In the genomic region with DNA sequence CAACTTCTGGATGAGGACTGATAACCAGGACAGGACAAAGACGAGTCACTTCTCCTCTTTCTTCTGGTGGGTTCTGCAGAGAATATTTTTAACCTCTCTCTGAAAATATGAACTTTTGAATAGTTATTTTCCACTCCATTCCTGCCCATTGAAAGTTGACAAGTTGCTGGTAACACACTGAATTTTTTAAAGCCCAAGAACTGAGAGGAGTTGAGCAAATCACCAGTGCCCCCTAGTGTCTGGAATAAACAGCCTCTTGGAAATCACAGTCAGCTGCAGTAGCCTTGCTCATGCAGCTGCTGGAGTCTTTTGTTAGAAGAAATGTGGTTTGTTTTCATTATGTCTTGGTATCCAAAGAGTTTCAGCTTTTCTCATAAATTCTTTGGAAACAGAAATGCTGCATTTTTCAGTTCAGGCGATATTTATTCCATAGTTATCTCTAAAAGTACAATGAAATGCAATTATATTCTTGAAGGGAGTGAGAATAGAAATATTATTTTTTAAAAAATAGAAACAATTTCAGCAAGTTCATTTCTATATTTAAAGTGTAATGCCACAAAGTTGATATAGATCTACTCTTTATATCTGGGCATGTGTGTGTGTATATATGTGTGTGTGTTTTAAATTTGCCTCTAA, we compare ENCODE assay signal across 8 cellular contexts.
DNase-seq lines count a peak whose midpoint lies in the region; ATAC-seq and TF ChIP-seq lines count a peak whose summit lies in the region.

No MANE protein-coding gene starts in this region.

- H3K27me3 ChIP-seq in H9 (ENCODE audit: insufficient read depth, low read length): no peaks in the 10 kb centered on the region
- H3K27me3 ChIP-seq in cardiac muscle cell: no peaks in the 10 kb centered on the region

- H3K9me3 Mint-ChIP-seq in H9: peaks cover 13 to 28% of the 10 kb centered on the region in 2 experiments
- H3K9me3 Mint-ChIP-seq in activated naive CD8-positive, alpha-beta T cell (ENCODE audit: low read depth): peaks cover 12% of the 10 kb centered on the region

- no peak overlapping the region for H2BK5ac ChIP-seq in H9 (ENCODE audit: insufficient read length, low read length)

- DNase-seq in G401 (ENCODE audit: low spot score) (peak; percentile 80), H9 (peak; percentile 69), NAMALWA (ENCODE audit: low spot score) (peak; percentile 84), cardiac muscle cell (ENCODE audit: low read depth in 1 of 2, low spot score in 1 of 2) (peak; percentile 83 to 95), putamen (ENCODE audit: low spot score) (peak; percentile 83), GF-D8 (lab: John Stamatoyannopoulos, UW) (no peak)

- H3T11ph ChIP-seq in H9 (ENCODE audit: low read length): no peak overlapping the region

- no peak overlapping the region for H2BK15ac ChIP-seq in H9 (ENCODE audit: low read depth, low read length)

- no peaks in the 10 kb centered on the region for H4K20me1 ChIP-seq in H9 (ENCODE audit: control insufficient read depth, insufficient read depth, insufficient read length)

- TF ChIP-seq CTCF in H9 (conservative IDR thresholded peaks at IDR 0.05) (peak; percentile 91), cardiac muscle cell (IDR thresholded peaks at IDR 0.05; ENCODE audit: low read depth, low read length) (peak; percentile 85)

- no peak overlapping the region for H3K4ac ChIP-seq in H9 (ENCODE audit: low read depth, low read length)

- no peaks in the 10 kb centered on the region for H3K79me2 ChIP-seq in H9 (ENCODE audit: insufficient read depth, low read length)

- H3K4me2 ChIP-seq in H9 (ENCODE audit: insufficient read depth, insufficient read length, low read length): no peak overlapping the region

- ATAC-seq in SK-N-SH treated with all-trans-retinoic acid at 6 μM for 48 hours: peak; percentile 96

- no peak overlapping the region for H3K4me3 Mint-ChIP-seq in H9
- no peak overlapping the region for H3K4me3 Mint-ChIP-seq in activated naive CD8-positive, alpha-beta T cell

- H3K18ac ChIP-seq in H9 (ENCODE audit: insufficient read length, low read depth, low read length): no peak overlapping the region

- peaks cover 12 to 46% (median 14%) of the 10 kb centered on the region in 3 experiments for H3K36me3 Mint-ChIP-seq in H9 (ENCODE audit: insufficient read depth in 1 of 3, low read depth in 3 of 3)
- peaks cover 6% of the 10 kb centered on the region for H3K36me3 Mint-ChIP-seq in activated naive CD8-positive, alpha-beta T cell

- no peak overlapping the region for H3K9ac ChIP-seq in H9 (ENCODE audit: extremely low read depth, insufficient read length, low read length)

- no peak overlapping the region for H4K91ac ChIP-seq in H9 (ENCODE audit: insufficient read length, low read depth, low read length)

- no peak overlapping the region for H4K5ac ChIP-seq in H9 (ENCODE audit: insufficient read length, low read depth, low read length)

- in situ Hi-C loops in G401 (cut with HindIII; ENCODE audit: low sequenced_read_pairs): no loop called here

- no CpG with 5 or more reads among the region's 2 CpGs for WGBS in H9 (ENCODE audit: extremely low coverage, insufficient read length, low lambda C conversion rate)

- H2BK20ac ChIP-seq in H9 (ENCODE audit: low read depth, low read length, poor library complexity, severe bottlenecking): no peak overlapping the region

- H3K23me2 ChIP-seq in H9 (ENCODE audit: insufficient read length, low read depth, low read length, poor library complexity, severe bottlenecking): no peaks in the 10 kb centered on the region

- no peak overlapping the region for H3K4me3 ChIP-seq in cardiac muscle cell

- no peak overlapping the region for H4K8ac ChIP-seq in H9 (replicated peaks; ENCODE audit: insufficient read length, low read depth, low read length)

- no peak overlapping the region for H3K23ac ChIP-seq in H9 (ENCODE audit: insufficient read length, low read depth, low read length)

- peak overlapping the region; percentile 79 to 89 (median 82); a peak in 2 of 7 replicates for H3K27ac Mint-ChIP-seq in H9
- H3K27ac Mint-ChIP-seq in activated naive CD8-positive, alpha-beta T cell: peak overlapping the region; percentile 43

- no peak overlapping the region for H3K56ac ChIP-seq in H9 (ENCODE audit: insufficient read length, low read depth, low read length)

- H3K14ac ChIP-seq in H9 (ENCODE audit: insufficient read depth, low read length): no peak overlapping the region

- H3K9me3 ChIP-seq in H9 (ENCODE audit: control insufficient read depth, low read depth, low read length) (peaks cover 4% of the 10 kb centered on the region), cardiac muscle cell (ENCODE audit: low read depth) (no peaks in the 10 kb centered on the region)

- H3K27ac ChIP-seq in H9 (ENCODE audit: insufficient read length, low read depth, low read length) (no peak overlapping the region), cardiac muscle cell (no peak overlapping the region)

- no peaks in the 10 kb centered on the region for H3K79me1 ChIP-seq in H9 (ENCODE audit: insufficient read depth, low read depth, low read length, poor library complexity, severe bottlenecking)

- H2BK120ac ChIP-seq in H9 (ENCODE audit: low read depth, low read length, poor library complexity, severe bottlenecking): no peak overlapping the region

- no peaks in the 10 kb centered on the region; the same call in 1 of the 2 replicates for H3K27me3 Mint-ChIP-seq in H9 (ENCODE audit: low read depth)
- no peaks in the 10 kb centered on the region for H3K27me3 Mint-ChIP-seq in activated naive CD8-positive, alpha-beta T cell

- peaks cover 14 to 20% of the 10 kb centered on the region in 2 experiments for H3K4me1 Mint-ChIP-seq in H9
- H3K4me1 Mint-ChIP-seq in activated naive CD8-positive, alpha-beta T cell (ENCODE audit: low read depth): peaks cover 23% of the 10 kb centered on the region

- H2BK12ac ChIP-seq in H9 (ENCODE audit: insufficient read length, low read depth, low read length): no peak overlapping the region

- H3K4me1 ChIP-seq in H9 (ENCODE audit: insufficient read depth, low read length): 0 out of 2 replicates have a peak, but pooled peaks cover 3% of the 10 kb centered on the region
- no peaks in the 10 kb centered on the region for H3K4me1 ChIP-seq in cardiac muscle cell (ENCODE audit: low read depth)

- H2AK5ac ChIP-seq in H9 (ENCODE audit: insufficient read length, low read length): no peak overlapping the region

- H2AFZ ChIP-seq in H9 (ENCODE audit: low read length): no peak overlapping the region

- H3K36me3 ChIP-seq in cardiac muscle cell: no peaks in the 10 kb centered on the region

TF ChIP-seq in SK-N-SH treated with all-trans-retinoic acid at 6 μM for 48 hours, 23 proteins besides CTCF, POLR2A, EP300 and RAD21 (continues in another document):
- TF ChIP-seq PPARA (CRISPR knock-in tag; IDR thresholded peaks at IDR 0.05; ENCODE audit: borderline replicate concordance) (no peak), ZNF565 (CRISPR knock-in tag; conservative IDR thresholded peaks at IDR 0.05; ENCODE audit: low read depth) (no peak), ZC3H10 (CRISPR knock-in tag; IDR thresholded peaks at IDR 0.05) (no peak), ESRRG (CRISPR knock-in tag; IDR thresholded peaks at IDR 0.05) (no peak), BACH2 (CRISPR knock-in tag; IDR thresholded peaks at IDR 0.05; ENCODE audit: borderline replicate concordance) (no peak), TCF4 (CRISPR knock-in tag; IDR thresholded peaks at IDR 0.05; ENCODE audit: borderline replicate concordance) (no peak), ZFP3 (CRISPR knock-in tag; IDR thresholded peaks at IDR 0.05) (no peak), TOX (CRISPR knock-in tag; IDR thresholded peaks at IDR 0.05; ENCODE audit: borderline replicate concordance) (no peak)
- TF ChIP-seq, protein P1, sequence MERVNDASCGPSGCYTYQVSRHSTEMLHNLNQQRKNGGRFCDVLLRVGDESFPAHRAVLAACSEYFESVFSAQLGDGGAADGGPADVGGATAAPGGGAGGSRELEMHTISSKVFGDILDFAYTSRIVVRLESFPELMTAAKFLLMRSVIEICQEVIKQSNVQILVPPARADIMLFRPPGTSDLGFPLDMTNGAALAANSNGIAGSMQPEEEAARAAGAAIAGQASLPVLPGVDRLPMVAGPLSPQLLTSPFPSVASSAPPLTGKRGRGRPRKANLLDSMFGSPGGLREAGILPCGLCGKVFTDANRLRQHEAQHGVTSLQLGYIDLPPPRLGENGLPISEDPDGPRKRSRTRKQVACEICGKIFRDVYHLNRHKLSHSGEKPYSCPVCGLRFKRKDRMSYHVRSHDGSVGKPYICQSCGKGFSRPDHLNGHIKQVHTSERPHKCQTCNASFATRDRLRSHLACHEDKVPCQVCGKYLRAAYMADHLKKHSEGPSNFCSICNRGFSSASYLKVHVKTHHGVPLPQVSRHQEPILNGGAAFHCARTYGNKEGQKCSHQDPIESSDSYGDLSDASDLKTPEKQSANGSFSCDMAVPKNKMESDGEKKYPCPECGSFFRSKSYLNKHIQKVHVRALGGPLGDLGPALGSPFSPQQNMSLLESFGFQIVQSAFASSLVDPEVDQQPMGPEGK (CRISPR knock-in tag; IDR thresholded peaks at IDR 0.05; ENCODE audit: borderline replicate concordance): no peak
- TF ChIP-seq, protein P2, sequence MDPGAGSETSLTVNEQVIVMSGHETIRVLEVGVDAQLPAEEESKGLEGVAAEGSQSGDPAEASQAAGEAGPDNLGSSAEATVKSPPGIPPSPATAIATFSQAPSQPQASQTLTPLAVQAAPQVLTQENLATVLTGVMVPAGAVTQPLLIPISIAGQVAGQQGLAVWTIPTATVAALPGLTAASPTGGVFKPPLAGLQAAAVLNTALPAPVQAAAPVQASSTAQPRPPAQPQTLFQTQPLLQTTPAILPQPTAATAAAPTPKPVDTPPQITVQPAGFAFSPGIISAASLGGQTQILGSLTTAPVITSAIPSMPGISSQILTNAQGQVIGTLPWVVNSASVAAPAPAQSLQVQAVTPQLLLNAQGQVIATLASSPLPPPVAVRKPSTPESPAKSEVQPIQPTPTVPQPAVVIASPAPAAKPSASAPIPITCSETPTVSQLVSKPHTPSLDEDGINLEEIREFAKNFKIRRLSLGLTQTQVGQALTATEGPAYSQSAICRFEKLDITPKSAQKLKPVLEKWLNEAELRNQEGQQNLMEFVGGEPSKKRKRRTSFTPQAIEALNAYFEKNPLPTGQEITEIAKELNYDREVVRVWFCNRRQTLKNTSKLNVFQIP (CRISPR knock-in tag; IDR thresholded peaks at IDR 0.05; ENCODE audit: borderline replicate concordance, low read depth): no peak
- TF ChIP-seq, protein P3, sequence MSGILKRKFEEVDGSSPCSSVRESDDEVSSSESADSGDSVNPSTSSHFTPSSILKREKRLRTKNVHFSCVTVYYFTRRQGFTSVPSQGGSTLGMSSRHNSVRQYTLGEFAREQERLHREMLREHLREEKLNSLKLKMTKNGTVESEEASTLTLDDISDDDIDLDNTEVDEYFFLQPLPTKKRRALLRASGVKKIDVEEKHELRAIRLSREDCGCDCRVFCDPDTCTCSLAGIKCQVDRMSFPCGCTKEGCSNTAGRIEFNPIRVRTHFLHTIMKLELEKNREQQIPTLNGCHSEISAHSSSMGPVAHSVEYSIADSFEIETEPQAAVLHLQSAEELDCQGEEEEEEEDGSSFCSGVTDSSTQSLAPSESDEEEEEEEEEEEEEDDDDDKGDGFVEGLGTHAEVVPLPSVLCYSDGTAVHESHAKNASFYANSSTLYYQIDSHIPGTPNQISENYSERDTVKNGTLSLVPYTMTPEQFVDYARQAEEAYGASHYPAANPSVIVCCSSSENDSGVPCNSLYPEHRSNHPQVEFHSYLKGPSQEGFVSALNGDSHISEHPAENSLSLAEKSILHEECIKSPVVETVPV (CRISPR knock-in tag; IDR thresholded peaks at IDR 0.05): no peak
